Comparison of ENCODE assay signal across 8 cellular contexts in genomic region chr12:50765325-50765911, GRCh38. TPM values are rescaled to one million over a fixed set of nuclear protein-coding genes. Genes with fewer than 3 reads are reported as not detected.
DNase-seq lines count a peak whose midpoint lies in the region; TF ChIP-seq lines count a peak whose summit lies in the region.

No MANE protein-coding gene starts in this region.

- TF ChIP-seq CTCF in endodermal cell (conservative IDR thresholded peaks at IDR 0.05): peak; percentile 83

- no peaks in the 10 kb centered on the region for H3K27me3 Mint-ChIP-seq in endodermal cell (ENCODE audit: insufficient read depth)

- peaks cover 12% of the 10 kb centered on the region for H3K4me1 Mint-ChIP-seq in endodermal cell

- peaks cover 16% of the 10 kb centered on the region for H3K9me3 ChIP-seq in endodermal cell (ENCODE audit: control insufficient read depth, low read length)
- H3K9me3 ChIP-seq in mesodermal cell (ENCODE audit: control insufficient read depth, low read length): no peaks in the 10 kb centered on the region
- H3K9me3 ChIP-seq in subcutaneous abdominal adipose tissue (ENCODE audit: control insufficient read depth in 5 of 5, low read length in 5 of 5): no peaks in the 10 kb centered on the region

- H3K4me3 ChIP-seq in endodermal cell (ENCODE audit: low read length): peak overlapping the region; percentile 95
- H3K4me3 ChIP-seq in mesodermal cell (ENCODE audit: extremely low read depth, insufficient read depth, low read length, poor library complexity, severe bottlenecking): peak overlapping the region; percentile 90
- peak overlapping the region; percentile 84 to 90 (median 87) for H3K4me3 ChIP-seq in subcutaneous abdominal adipose tissue (ENCODE audit: low read depth in 1 of 5, low read length in 5 of 5)

- DNase-seq in COLO668 (lab: John Stamatoyannopoulos, UW; ENCODE audit: unreplicated experiment) (peak; percentile 12), H4 (ENCODE audit: low spot score) (peak; percentile 56), NCI-H2227 treated with DMSO at 0.1 percent for 48 hours (lab: John Stamatoyannopoulos, UW) (peak; percentile 15), endodermal cell (peak; percentile 75), NK-92 (lab: John Stamatoyannopoulos, UW; ENCODE audit: unreplicated experiment) (no peak)
- peak; percentile 50 for DNase-seq in activated CD4-positive, alpha-beta T cell treated with anti-CD3 and anti-CD28 coated beads, Interleukin-2, amount 50 U/mL, for 1 hour

- peak overlapping the region; percentile 78 for H3K4me3 Mint-ChIP-seq in endodermal cell

- H3K36me3 ChIP-seq in endodermal cell (ENCODE audit: control insufficient read depth, insufficient read depth, low read length) (peaks cover 8% of the 10 kb centered on the region), mesodermal cell (ENCODE audit: control insufficient read depth, insufficient read depth, low read length) (peaks cover 4% of the 10 kb centered on the region), subcutaneous abdominal adipose tissue (ENCODE audit: control insufficient read depth in 5 of 5, insufficient read depth in 5 of 5, low read length in 5 of 5) (no peaks in the 10 kb centered on the region)

- H3K9me3 Mint-ChIP-seq in endodermal cell: peaks cover 5% of the 10 kb centered on the region

- H3K4me1 ChIP-seq in endodermal cell (ENCODE audit: control insufficient read depth, insufficient read depth, low read length) (no peaks in the 10 kb centered on the region), mesodermal cell (ENCODE audit: control insufficient read depth, insufficient read depth, low read length, poor library complexity, severe bottlenecking) (peaks cover 6% of the 10 kb centered on the region), subcutaneous abdominal adipose tissue (ENCODE audit: control insufficient read depth in 5 of 5, insufficient read depth in 5 of 5, low read length in 5 of 5) (peaks cover 0 to 29% (median 26%) of the 10 kb centered on the region in 5 donors)

- H3K27me3 ChIP-seq in endodermal cell (ENCODE audit: control insufficient read depth, insufficient read depth, low read length, poor library complexity, severe bottlenecking) (no peaks in the 10 kb centered on the region), subcutaneous abdominal adipose tissue (ENCODE audit: control insufficient read depth in 5 of 5, insufficient read depth in 4 of 5, low read length in 5 of 5) (no peaks in the 10 kb centered on the region)

- H3K9ac ChIP-seq in endodermal cell (ENCODE audit: extremely low read depth, low read length, poor library complexity, severe bottlenecking): peak overlapping the region; percentile 91
- H3K9ac ChIP-seq in subcutaneous abdominal adipose tissue (ENCODE audit: low read length in 5 of 5): peak overlapping the region in 3 of 5 donors; percentile 39 to 69 (median 64)

- H3K27ac ChIP-seq in endodermal cell (ENCODE audit: low read depth, low read length): no peak overlapping the region
- H3K27ac ChIP-seq in mesodermal cell (ENCODE audit: low read depth, low read length, severe bottlenecking): peak overlapping the region; percentile 99
- peak overlapping the region; percentile 88 for H3K27ac ChIP-seq in subcutaneous abdominal adipose tissue (ENCODE audit: low read depth, low read length)

- WGBS in endodermal cell (ENCODE audit: insufficient coverage in 1 of 2, insufficient read length in 1 of 2), 2 experiments: 37 to 50% methylated on average over 4 to 8 of the region's 8 CpGs
- 64 to 68% methylated on average over 2 to 3 of the region's 8 CpGs for WGBS in mesodermal cell (ENCODE audit: insufficient coverage in 2 of 2), 2 experiments

- H3K27ac Mint-ChIP-seq in endodermal cell: peak overlapping the region; percentile 88

- peaks cover 10% of the 10 kb centered on the region for H3K36me3 Mint-ChIP-seq in endodermal cell (ENCODE audit: low read depth)

RNA-seq across cellular contexts. Expression of gene ATF1, which starts 1.5 kb away (rescaled TPM):
- total RNA-seq in H4 (2014; rRNA removed; shearing (Covaris generic)): 21.2 and 33.1 TPM in 2 replicates
- total RNA-seq in endodermal cell: 10 to 100 TPM; 27.5 to 35.7 TPM
- 27.0 TPM for polyA plus RNA-seq in endodermal cell (2013, experiment 1 of 2)
- polyA plus RNA-seq in endodermal cell (2013, experiment 2 of 2): 22.4 TPM
- 23.7 TPM for polyA plus RNA-seq in mesodermal cell (2013, experiment 1 of 2)
- polyA plus RNA-seq in mesodermal cell (2013, experiment 2 of 2): 28.0 TPM
